Comparison of ENCODE assay signal across 22 cellular contexts in genomic region chr14:22026527-22026926, GRCh38.
DNase-seq lines count a peak whose midpoint lies in the region; ATAC-seq and TF ChIP-seq lines count a peak whose summit lies in the region.
"Had no signal": no experiment of that assay in that cellular context is flagged by ENCODE, and none has a peak within 500 bp of the region (broad histone marks: within the 10 kb centered on the region; RNA-seq: fewer than 3 reads in every experiment).

No MANE protein-coding gene starts in this region.

- DNase-seq in Calu3 (peak; percentile 45), HT1080 (ENCODE audit: low read depth) (peak; percentile 34), foreskin melanocyte (peak; percentile 63), putamen (ENCODE audit: low spot score) (no peak), NCI-H69 (lab: John Stamatoyannopoulos, UW) (no peak)
- peak; percentile 6 for DNase-seq in activated CD8-positive, alpha-beta T cell treated with anti-CD3 and anti-CD28 coated beads for 36 hours
- DNase-seq: activated CD8-positive, alpha-beta memory T cell treated with anti-CD3 and anti-CD28 coated beads, Interleukin-2, amount 50 U/mL, for 4 hours; activated effector memory CD4-positive, alpha-beta T cell treated with anti-CD3 and anti-CD28 coated beads, Interleukin-2, amount 50 U/mL, for 16 hours; effector memory CD4-positive, alpha-beta T cell; GM23248; left ventricle myocardium superior; naive thymus-derived CD8-positive, alpha-beta T cell; NCI-H146; NCI-H510A; NK-92 treated with Interleukin-12 subunit alpha and Interleukin-12 subunit beta, amount 100 ng/mL, for 24 hours; uterus had no signal

- CTCF ChIA-PET in Calu3 (lab: Charles Lee) = interaction anchor here (1.1 to 1.9 kb wide), 2 partner anchors 28 to 29 kb away, joined by 5 to 6 read pairs; no protein-coding TSS in a partner anchor
- CTCF ChIA-PET in activated CD8-positive, alpha-beta T cell treated with anti-CD3 and anti-CD28 coated beads for 36 hours (lab: Charles Lee) = interaction anchor here (0.9 to 3.0 kb wide), 3 partner anchors 14 to 642 kb away, joined by 3 to 7 read pairs (median 4); no protein-coding TSS in a partner anchor

- no peaks in the 10 kb centered on the region for H3K9me3 Mint-ChIP-seq in Calu3 (ENCODE audit: low read depth, unreplicated experiment)
- no peaks in the 10 kb centered on the region for H3K9me3 Mint-ChIP-seq in activated CD8-positive, alpha-beta T cell treated with anti-CD3 and anti-CD28 coated beads for 36 hours
- H3K9me3 Mint-ChIP-seq: mesothelial cell of epicardium; naive thymus-derived CD8-positive, alpha-beta T cell; stimulated activated memory B cell treated with anti-CD40 and anti-IgM and Interleukin-4, amounts not matched to agents 10 μg/mL and 1 μg/mL and 100 μg/mL, for 72 hours; T-helper 1 cell treated with Interleukin-12 subunit alpha and Interleukin-12 subunit beta and Interleukin-4 antibody, amounts not matched to agents 30 μg/mL and 1 μg/mL, for 36 hours had no signal

- H3K36me3 Mint-ChIP-seq in Calu3 (ENCODE audit: insufficient read depth, unreplicated experiment) = no peaks in the 10 kb centered on the region
- no peaks in the 10 kb centered on the region for H3K36me3 Mint-ChIP-seq in activated CD8-positive, alpha-beta T cell treated with anti-CD3 and anti-CD28 coated beads for 36 hours (ENCODE audit: low read depth)
- H3K36me3 Mint-ChIP-seq: mesothelial cell of epicardium; naive thymus-derived CD8-positive, alpha-beta T cell; stimulated activated memory B cell treated with anti-CD40 and anti-IgM and Interleukin-4, amounts not matched to agents 10 μg/mL and 1 μg/mL and 100 μg/mL, for 72 hours had no signal

- H3K4me1 Mint-ChIP-seq in Calu3 (ENCODE audit: low read depth, unreplicated experiment) = peaks cover 8% of the 10 kb centered on the region
- H3K4me1 Mint-ChIP-seq in activated CD8-positive, alpha-beta T cell treated with anti-CD3 and anti-CD28 coated beads for 36 hours (ENCODE audit: low read depth) = peaks cover 7% of the 10 kb centered on the region
- H3K4me1 Mint-ChIP-seq: stimulated activated memory B cell treated with anti-CD40 and anti-IgM and Interleukin-4, amounts not matched to agents 10 μg/mL and 1 μg/mL and 100 μg/mL, for 72 hours had no signal

- intact Hi-C loops in Calu3 (cut with micrococcal nuclease; ENCODE audit: unreplicated experiment) = no loop called here
- intact Hi-C loops in activated CD8-positive, alpha-beta T cell treated with anti-CD3 and anti-CD28 coated beads for 36 hours (cut with micrococcal nuclease) = no loop called here

- H3K4me3 Mint-ChIP-seq in Calu3 (ENCODE audit: low read depth, unreplicated experiment) = no peak overlapping the region
- no peak overlapping the region for H3K4me3 Mint-ChIP-seq in activated CD8-positive, alpha-beta T cell treated with anti-CD3 and anti-CD28 coated beads for 36 hours
- H3K4me3 Mint-ChIP-seq: mesothelial cell of epicardium; naive thymus-derived CD8-positive, alpha-beta T cell; stimulated activated memory B cell treated with anti-CD40 and anti-IgM and Interleukin-4, amounts not matched to agents 10 μg/mL and 1 μg/mL and 100 μg/mL, for 72 hours; T-helper 1 cell treated with Interleukin-12 subunit alpha and Interleukin-12 subunit beta and Interleukin-4 antibody, amounts not matched to agents 30 μg/mL and 1 μg/mL, for 36 hours had no signal

- H3K27me3 Mint-ChIP-seq in Calu3 (ENCODE audit: unreplicated experiment) = peaks cover 25% of the 10 kb centered on the region
- H3K27me3 Mint-ChIP-seq in activated CD8-positive, alpha-beta T cell treated with anti-CD3 and anti-CD28 coated beads for 36 hours = no peaks in the 10 kb centered on the region

- POLR2A ChIA-PET in activated CD8-positive, alpha-beta T cell treated with anti-CD3 and anti-CD28 coated beads for 36 hours (lab: Charles Lee) = no interaction called here

- peak; percentile 58 for ATAC-seq in activated CD8-positive, alpha-beta T cell treated with anti-CD3 and anti-CD28 coated beads for 36 hours
- no peak for ATAC-seq in GM21528 (IDR thresholded peaks at IDR 0.05; ENCODE audit: low FRiP score, unreplicated experiment)
- ATAC-seq: K562, left ventricle myocardium superior, Panc1 had no signal

- no peak overlapping the region for H3K27ac Mint-ChIP-seq in Calu3 (ENCODE audit: unreplicated experiment)
- no peak overlapping the region for H3K27ac Mint-ChIP-seq in activated CD8-positive, alpha-beta T cell treated with anti-CD3 and anti-CD28 coated beads for 36 hours
- H3K27ac Mint-ChIP-seq: mesothelial cell of epicardium; stimulated activated memory B cell treated with anti-CD40 and anti-IgM and Interleukin-4, amounts not matched to agents 10 μg/mL and 1 μg/mL and 100 μg/mL, for 72 hours; T-helper 1 cell treated with Interleukin-12 subunit alpha and Interleukin-12 subunit beta and Interleukin-4 antibody, amounts not matched to agents 30 μg/mL and 1 μg/mL, for 36 hours had no signal

- no peak for TF ChIP-seq CTCF in Calu3 (IDR thresholded peaks at IDR 0.05; ENCODE audit: unreplicated experiment)
- no peak for TF ChIP-seq CTCF in activated CD8-positive, alpha-beta T cell treated with anti-CD3 and anti-CD28 coated beads for 36 hours (IDR thresholded peaks at IDR 0.05)

- no TSS peak for BruUV-seq in Calu3 (replicated peaks; lab: Mats Ljungman, UMichigan)

Comparison
In these comparisons a context has a peak if more than half of its experiments do, and no peak if none do; other contexts are left out.
1. DNase-seq: peak in Calu3 (single experiment), HT1080 (single experiment), activated CD8-positive, alpha-beta T cell treated with anti-CD3 and anti-CD28 coated beads for 36 hours (single experiment) and foreskin melanocyte (single experiment); none in putamen (single experiment) and NCI-H69 (single experiment).